ENCODE assay signal across 24 cellular contexts in genomic region chr12:85803231-85803630, GRCh38. TPM values are rescaled to one million over a fixed set of nuclear protein-coding genes. Genes with fewer than 3 reads are reported as not detected.
DNase-seq lines count a peak whose midpoint lies in the region; ATAC-seq, FAIRE-seq and TF ChIP-seq lines count a peak whose summit lies in the region.
"Had no signal": no experiment of that assay in that cellular context is flagged by ENCODE, and none has a peak within 500 bp of the region (broad histone marks: within the 10 kb centered on the region; RNA-seq: fewer than 3 reads in every experiment).

No MANE protein-coding gene starts in this region.

- TF ChIP-seq CTCF in astrocyte (IDR thresholded peaks at IDR 0.05; ENCODE audit: insufficient read depth, low read depth, low read length) = no peak
- no peak for TF ChIP-seq CTCF in fibroblast of pulmonary artery (IDR thresholded peaks at IDR 0.05; ENCODE audit: low read length, missing control alignments)

- peaks cover 20% of the 10 kb centered on the region for H3K4me1 ChIP-seq in astrocyte (ENCODE audit: insufficient read depth, low read length)

- FAIRE-seq in astrocyte (lab: Jason Lieb, UNC) = no peak

- no peaks in the 10 kb centered on the region for H3K27me3 Mint-ChIP-seq in stimulated activated naive CD8-positive, alpha-beta T cell treated with anti-CD3 and anti-CD28 coated beads, Interleukin-15, amount 100 ng/mL, for 72 hours
- H3K27me3 Mint-ChIP-seq in astrocyte (ENCODE audit: low read depth, unreplicated experiment) = no peaks in the 10 kb centered on the region
- H3K27me3 Mint-ChIP-seq: activated B cell treated with CpG ODN at 0.5 μM for 24 hours; dendritic cell treated with granulocyte-macrophage colony-stimulating factor and Interleukin-4, amounts not matched to agents 40 ng/mL and 50 ng/mL, for 4 days had no signal

- H3K36me3 ChIP-seq in astrocyte (ENCODE audit: insufficient read depth, low read length) = no peaks in the 10 kb centered on the region

- H3K27ac Mint-ChIP-seq in stimulated activated naive CD8-positive, alpha-beta T cell treated with anti-CD3 and anti-CD28 coated beads, Interleukin-15, amount 100 ng/mL, for 72 hours = peak overlapping the region; percentile 4 to 92
- peak overlapping the region; percentile 93 for H3K27ac Mint-ChIP-seq in astrocyte (ENCODE audit: unreplicated experiment)
- H3K27ac Mint-ChIP-seq: activated B cell treated with CpG ODN at 0.5 μM for 24 hours; activated naive CD8-positive, alpha-beta T cell treated with anti-CD3 and anti-CD28 coated beads, Interleukin-2, amount 50 U/mL, for 24 hours; dendritic cell treated with granulocyte-macrophage colony-stimulating factor and Interleukin-4, amounts not matched to agents 40 ng/mL and 50 ng/mL, for 4 days had no signal

- no peak overlapping the region for H3K9ac ChIP-seq in astrocyte (ENCODE audit: low read length)

- H4K20me1 ChIP-seq in astrocyte (ENCODE audit: insufficient read depth, low read length) = no peaks in the 10 kb centered on the region

- no peaks in the 10 kb centered on the region for H3K79me2 ChIP-seq in astrocyte (ENCODE audit: insufficient read depth, low read length)

- H3K27me3 ChIP-seq in astrocyte (ENCODE audit: insufficient read depth, low read length) = no peaks in the 10 kb centered on the region

- no peaks in the 10 kb centered on the region for H3K36me3 Mint-ChIP-seq in astrocyte (ENCODE audit: low read depth, unreplicated experiment)
- H3K36me3 Mint-ChIP-seq: brain had no signal

- H3K4me3 Mint-ChIP-seq in stimulated activated naive CD8-positive, alpha-beta T cell treated with anti-CD3 and anti-CD28 coated beads, Interleukin-15, amount 100 ng/mL, for 72 hours = no peak overlapping the region
- H3K4me3 Mint-ChIP-seq in astrocyte (ENCODE audit: unreplicated experiment) = no peak overlapping the region
- H3K4me3 Mint-ChIP-seq: activated B cell treated with CpG ODN at 0.5 μM for 24 hours; activated naive CD8-positive, alpha-beta T cell treated with anti-CD3 and anti-CD28 coated beads, Interleukin-2, amount 50 U/mL, for 24 hours; dendritic cell treated with granulocyte-macrophage colony-stimulating factor and Interleukin-4, amounts not matched to agents 40 ng/mL and 50 ng/mL, for 4 days had no signal

- no peaks in the 10 kb centered on the region for H3K4me1 Mint-ChIP-seq in stimulated activated naive CD8-positive, alpha-beta T cell treated with anti-CD3 and anti-CD28 coated beads, Interleukin-15, amount 100 ng/mL, for 72 hours
- peaks cover 28% of the 10 kb centered on the region for H3K4me1 Mint-ChIP-seq in astrocyte (ENCODE audit: low read depth, unreplicated experiment)
- H3K4me1 Mint-ChIP-seq: activated B cell treated with CpG ODN at 0.5 μM for 24 hours; activated naive CD8-positive, alpha-beta T cell treated with anti-CD3 and anti-CD28 coated beads, Interleukin-2, amount 50 U/mL, for 24 hours had no signal

- H3K4me3 ChIP-seq in astrocyte (ENCODE audit: insufficient read depth, low read depth, low read length) (no peak overlapping the region), fibroblast of pulmonary artery (replicated peaks; ENCODE audit: low read depth, low read length) (no peak overlapping the region)
- H3K4me3 ChIP-seq: lung had no signal

- H3K9me3 ChIP-seq in astrocyte (ENCODE audit: insufficient read depth, low read depth, low read length) = no peaks in the 10 kb centered on the region

- no peak for DNase-seq in stimulated activated naive CD8-positive, alpha-beta T cell treated with anti-CD3 and anti-CD28 coated beads, Interleukin-15, amount 100 ng/mL, for 72 hours
- DNase-seq in stimulated activated naive CD8-positive, alpha-beta T cell treated with anti-CD3 and anti-CD28 coated beads, Interleukin-15, Interleukin-2, amounts not matched to agents 100 U/mL and 50 U/mL, for 24 hours = no peak
- DNase-seq in astrocyte (ENCODE audit: low read depth) (no peak), fibroblast of pulmonary artery (ENCODE audit: low read depth) (peak; percentile 36), SIG-M5 treated with dmso at 0.1 percent for 504 hours (lab: John Stamatoyannopoulos, UW; ENCODE audit: unreplicated experiment) (no peak), NCI-H446 treated with DMSO at 0.1 percent for 48 hours (lab: John Stamatoyannopoulos, UW) (no peak), T1000 (lab: John Stamatoyannopoulos, UW) (no peak)
- DNase-seq: activated B cell treated with CpG ODN at 0.5 μM for 24 hours; activated CD4-positive, alpha-beta T cell treated with anti-CD3 and anti-CD28 coated beads, Interleukin-2, amount 50 U/mL, for 48 hours; activated gamma-delta T cell; activated naive CD8-positive, alpha-beta T cell treated with anti-CD3 and anti-CD28 coated beads, Interleukin-2, amount 50 U/mL, for 24 hours; HCEC 1CT; kidney; NCI-H1105 treated with DMSO at 0.1 percent for 48 hours; NCI-H2081; NCI-H510A treated with DMSO at 0.1 percent for 48 hours; RPMI8226; T-helper 9 cell had no signal

- H3K27ac ChIP-seq in astrocyte (ENCODE audit: low read depth, low read length) = no peak overlapping the region
- H3K27ac ChIP-seq: C4-2B had no signal

- H3K9me3 Mint-ChIP-seq in stimulated activated naive CD8-positive, alpha-beta T cell treated with anti-CD3 and anti-CD28 coated beads, Interleukin-15, amount 100 ng/mL, for 72 hours = no peaks in the 10 kb centered on the region
- no peaks in the 10 kb centered on the region for H3K9me3 Mint-ChIP-seq in astrocyte (ENCODE audit: unreplicated experiment)
- H3K9me3 Mint-ChIP-seq: activated B cell treated with CpG ODN at 0.5 μM for 24 hours; activated naive CD8-positive, alpha-beta T cell treated with anti-CD3 and anti-CD28 coated beads, Interleukin-2, amount 50 U/mL, for 24 hours; dendritic cell treated with granulocyte-macrophage colony-stimulating factor and Interleukin-4, amounts not matched to agents 40 ng/mL and 50 ng/mL, for 4 days had no signal

- no peak for ATAC-seq in stimulated activated naive CD8-positive, alpha-beta T cell treated with anti-CD3 and anti-CD28 coated beads, Interleukin-15, amount 100 ng/mL, for 72 hours
- no peak for ATAC-seq in stimulated activated naive CD8-positive, alpha-beta T cell treated with anti-CD3 and anti-CD28 coated beads, Interleukin-15, Interleukin-2, amounts not matched to agents 100 U/mL and 50 U/mL, for 24 hours
- no peak for ATAC-seq in HG02840 (IDR thresholded peaks at IDR 0.05; ENCODE audit: low FRiP score, unreplicated experiment)
- ATAC-seq: activated naive CD8-positive, alpha-beta T cell treated with anti-CD3 and anti-CD28 coated beads, Interleukin-2, amount 50 U/mL, for 24 hours had no signal

- no peak overlapping the region for H2AFZ ChIP-seq in astrocyte (ENCODE audit: low read depth, low read length)

- H3K4me2 ChIP-seq in astrocyte (ENCODE audit: low read length) = no peak overlapping the region

RNA-seq across cellular contexts. Expression of gene RASSF9, which starts 33.0 kb away (rescaled TPM):
- 0.62 and 0.68 TPM in 2 replicates for total RNA-seq in astrocyte
- total RNA-seq: activated B cell treated with CpG ODN at 0.5 μM for 24 hours, G401 had no signal
